9 cellular contexts compared by ENCODE assay signal in the genomic region with DNA sequence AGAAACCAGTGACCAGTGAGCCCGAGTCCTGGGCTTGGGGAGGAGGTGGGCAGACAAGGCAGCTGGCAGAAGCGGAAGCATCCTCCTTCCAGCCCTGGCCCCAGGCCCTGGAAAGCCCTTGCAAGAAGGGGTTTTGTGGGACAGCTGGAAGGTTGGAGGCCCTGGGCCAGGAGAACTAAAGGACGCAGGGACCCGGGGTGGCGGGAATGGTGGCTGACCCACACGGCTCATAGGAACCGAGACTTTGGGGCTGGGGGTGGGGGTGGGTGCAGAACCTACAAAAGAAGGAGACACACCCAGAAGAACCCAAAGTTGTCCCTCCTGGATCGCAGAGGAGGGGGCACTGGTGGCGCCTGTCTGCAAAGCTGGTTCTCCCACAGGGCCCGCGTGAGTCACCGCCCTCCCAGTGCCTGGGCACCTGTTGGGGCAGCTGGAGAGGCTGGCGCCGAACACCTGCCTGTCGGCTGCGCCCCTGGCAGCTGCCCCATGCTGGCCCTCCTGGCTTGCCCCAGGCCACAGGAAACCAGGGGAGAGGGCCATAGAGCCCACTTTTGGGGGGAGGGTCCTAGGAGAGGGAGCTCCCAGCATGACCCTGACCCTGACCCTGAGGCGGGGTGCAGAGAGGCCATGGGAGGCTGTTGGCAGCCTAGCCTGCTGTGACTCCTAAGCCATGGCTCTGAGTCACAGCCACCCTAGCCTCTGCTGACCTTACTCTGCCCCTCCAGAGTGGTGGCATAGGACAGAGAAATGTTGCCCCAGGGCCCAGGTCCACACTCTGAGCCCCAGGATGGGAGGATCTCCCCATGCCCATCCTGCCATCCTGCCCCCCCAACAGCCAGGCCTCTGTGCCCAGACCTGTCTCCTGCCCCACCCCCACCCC. TPM values are rescaled to one million over a fixed set of nuclear protein-coding genes. Genes with fewer than 3 reads are reported as not detected.
DNase-seq lines count a peak whose midpoint lies in the region; ATAC-seq lines count a peak whose summit lies in the region.
"Had no signal": no experiment of that assay in that cellular context is flagged by ENCODE, and none has a peak within 500 bp of the region (broad histone marks: within the 10 kb centered on the region; RNA-seq: fewer than 3 reads in every experiment).

No MANE protein-coding gene starts in this region.

- intact Hi-C loops in sciatic nerve (cut with DNase I) = no loop called here

- peak; percentile 67 for DNase-seq in DMS79 (lab: John Stamatoyannopoulos, UW)
- DNase-seq in NCI-H345 treated with DMSO at 0.1 percent for 48 hours (lab: John Stamatoyannopoulos, UW; ENCODE audit: unreplicated experiment) = peak; percentile 24
- DNase-seq in epithelial cell of prostate (ENCODE audit: low read depth, low spot score) = no peak
- no peak for DNase-seq in sciatic nerve (ENCODE audit: low spot score)
- no peak for DNase-seq in NCI-H2227 (lab: John Stamatoyannopoulos, UW; ENCODE audit: unreplicated experiment)
- DNase-seq in SIG-M5 treated with dmso at 0.1 percent for 504 hours (lab: John Stamatoyannopoulos, UW; ENCODE audit: unreplicated experiment) = no peak
- no peak for DNase-seq in GM19240 (ENCODE audit: insufficient read length, low spot score)
- DNase-seq: MM.1S had no signal

- peak overlapping the region; percentile 24 for H3K27ac ChIP-seq in epithelial cell of prostate

- ATAC-seq in sciatic nerve (peak; percentile 1), HG03354 (IDR thresholded peaks at IDR 0.05; ENCODE audit: poor library complexity, severe bottlenecking, unreplicated experiment) (no peak)

RNA-seq across cellular contexts. Expression of gene DMPK, which starts 0.8 kb away (rescaled TPM):
- total RNA-seq in sciatic nerve = 77.9 TPM

RNA-seq across cellular contexts. Expression of gene DMWD, which starts 11.1 kb away (rescaled TPM):
- 57.4 TPM for total RNA-seq in sciatic nerve

RNA-seq across cellular contexts. Expression of gene SIX5, which starts 12.5 kb away (rescaled TPM):
- 26.3 TPM for total RNA-seq in sciatic nerve

RNA-seq across cellular contexts. Expression of gene RSPH6A, which starts 33.6 kb away (rescaled TPM):
- 0.18 TPM for total RNA-seq in sciatic nerve

RNA-seq across cellular contexts. Expression of gene MEIOSIN, which starts 48.3 kb away (rescaled TPM):
- total RNA-seq in sciatic nerve = not detected

Comparison
In these comparisons a context has a peak if more than half of its experiments do, and no peak if none do; other contexts are left out.
1. DNase-seq: peak in DMS79 (single experiment) and NCI-H345 treated with DMSO at 0.1 percent for 48 hours (single experiment); none in epithelial cell of prostate (single experiment), sciatic nerve (single experiment), NCI-H2227 (single experiment), SIG-M5 treated with dmso at 0.1 percent for 504 hours (single experiment) and GM19240 (single experiment).